In the genomic region with DNA sequence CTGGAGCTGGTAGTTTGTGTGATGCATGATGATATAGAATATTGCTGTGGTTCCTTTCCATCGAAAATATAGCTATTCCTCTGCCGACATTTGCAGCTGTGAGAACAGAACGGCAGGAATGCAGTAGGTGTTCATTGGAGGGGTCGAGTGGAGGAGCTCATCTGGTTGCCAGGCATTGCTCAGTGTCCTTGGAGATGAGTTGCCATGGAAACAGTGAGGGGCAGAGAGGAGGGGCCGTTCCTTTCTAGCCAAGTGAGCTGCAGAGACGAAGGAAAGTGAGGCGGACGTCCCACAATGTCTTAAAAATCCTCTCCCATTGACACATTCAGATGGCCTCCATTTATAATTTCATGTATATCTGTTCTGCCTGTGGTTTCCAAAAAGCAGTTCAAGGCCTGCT, we compare ENCODE assay signal across 29 cellular contexts. TPM values are rescaled to one million over a fixed set of nuclear protein-coding genes. Genes with fewer than 3 reads are reported as not detected.
DNase-seq lines count a peak whose midpoint lies in the region; ATAC-seq and TF ChIP-seq lines count a peak whose summit lies in the region.
"Had no signal": no experiment of that assay in that cellular context is flagged by ENCODE, and none has a peak within 500 bp of the region (broad histone marks: within the 10 kb centered on the region; RNA-seq: fewer than 3 reads in every experiment).

No MANE protein-coding gene starts in this region.

- no peaks in the 10 kb centered on the region for H3K27me3 Mint-ChIP-seq in brain
- no peaks in the 10 kb centered on the region for H3K27me3 Mint-ChIP-seq in activated T-helper 2 cell treated with anti-CD3 and anti-CD28 coated beads, Interferon-gamma antibody, Interleukin-2, Interleukin-4, amounts not matched to agents 10 μg/mL and 5 μg/mL and 100 μg/mL, durations not matched to agents 14 hours and 24 hours and 36 hours (ENCODE audit: low read depth)
- H3K27me3 Mint-ChIP-seq: activated CD8-positive, alpha-beta memory T cell treated with anti-CD3 and anti-CD28 coated beads, Interleukin-2, amount 10 ng/mL, durations not matched to agents 7 days and 5 days; naive thymus-derived CD4-positive, alpha-beta T cell; stimulated activated naive CD8-positive, alpha-beta T cell treated with anti-CD3 and anti-CD28 coated beads, Interleukin-15, Interleukin-2, amounts not matched to agents 100 ng/mL and 50 ng/mL, for 24 hours; T-cell; type B pancreatic cell had no signal

- TF ChIP-seq EP300 in upper lobe of left lung (IDR thresholded peaks at IDR 0.05), result no peak

- H3K27ac ChIP-seq in temporal lobe (ENCODE audit: low read depth, low read length) (peak overlapping the region; percentile 89), upper lobe of left lung (no peak overlapping the region)
- H3K27ac ChIP-seq: colonic mucosa, GM23248, heart right ventricle, prostate gland, skin epidermis had no signal

- H3K27ac Mint-ChIP-seq in brain, result peak overlapping the region in 3 of 5 experiments; percentile 57 to 96 (median 95)
- no peak overlapping the region for H3K27ac Mint-ChIP-seq in activated T-helper 2 cell treated with anti-CD3 and anti-CD28 coated beads, Interferon-gamma antibody, Interleukin-2, Interleukin-4, amounts not matched to agents 10 μg/mL and 5 μg/mL and 100 μg/mL, durations not matched to agents 14 hours and 24 hours and 36 hours
- H3K27ac Mint-ChIP-seq: activated CD8-positive, alpha-beta memory T cell treated with anti-CD3 and anti-CD28 coated beads, Interleukin-2, amount 10 ng/mL, durations not matched to agents 7 days and 5 days; activated naive CD4-positive, alpha-beta T cell treated with anti-CD3 and anti-CD28 coated beads, Interleukin-2, amount 50 U/mL, for 72 hours; activated T-helper 1 cell treated with anti-CD3 and anti-CD28 coated beads, Interleukin-12 subunit alpha, Interleukin-12 subunit beta, Interleukin-2, Interleukin-4 antibody, amounts not matched to agents 30 ng/mL and 10 ng/mL and 1 ng/mL, durations not matched to agents 14 hours and 24 hours and 36 hours; naive thymus-derived CD4-positive, alpha-beta T cell; stimulated activated naive CD8-positive, alpha-beta T cell treated with anti-CD3 and anti-CD28 coated beads, Interleukin-15, Interleukin-2, amounts not matched to agents 100 ng/mL and 50 ng/mL, for 24 hours; T-cell; type B pancreatic cell had no signal

- H3K4me3 ChIP-seq in H7 (ENCODE audit: insufficient read depth, low read depth, low read length) (no peak overlapping the region), upper lobe of left lung (no peak overlapping the region)
- H3K4me3 ChIP-seq: colonic mucosa, GM23248, heart right ventricle, prostate gland, skin epidermis had no signal

- 28 to 41% methylated on average over 8 of the region's 8 CpGs for WGBS in upper lobe of left lung, 2 donors

- DNase-seq in DMS79 treated with DMSO at 0.1 percent for 48 hours (lab: John Stamatoyannopoulos, UW) (peak; percentile 25), DMS79 (lab: John Stamatoyannopoulos, UW) (no peak), medulla oblongata (ENCODE audit: extremely low spot score) (peak; percentile 72), H7 (no peak), upper lobe of left lung (no peak)
- DNase-seq in activated T-helper 2 cell treated with anti-CD3 and anti-CD28 coated beads, Interferon-gamma antibody, Interleukin-2, Interleukin-4, amounts not matched to agents 10 μg/mL and 5 μg/mL and 100 μg/mL, durations not matched to agents 14 hours and 24 hours and 36 hours (ENCODE audit: low spot score), result no peak
- DNase-seq: 8988T; activated CD4-positive, alpha-beta T cell treated with anti-CD3 and anti-CD28 coated beads for 4 hours; activated CD8-positive, alpha-beta memory T cell treated with anti-CD3 and anti-CD28 coated beads, Interleukin-2, amount 10 ng/mL, durations not matched to agents 7 days and 5 days; AML-193; colonic mucosa; DND-41; GM23248; heart right ventricle; MM.1S; naive thymus-derived CD4-positive, alpha-beta T cell; NCI-H1694; NCI-H510A treated with DMSO at 0.1 percent for 48 hours; OCI-M1; Right ventricle myocardium superior; T-cell had no signal

- peaks cover 5 to 75% (median 11%) of the 10 kb centered on the region in 5 experiments for H3K9me3 Mint-ChIP-seq in brain
- H3K9me3 Mint-ChIP-seq in activated T-helper 2 cell treated with anti-CD3 and anti-CD28 coated beads, Interferon-gamma antibody, Interleukin-2, Interleukin-4, amounts not matched to agents 10 μg/mL and 5 μg/mL and 100 μg/mL, durations not matched to agents 14 hours and 24 hours and 36 hours, result peaks cover 56% of the 10 kb centered on the region

- H3K27me3 ChIP-seq in H7 (ENCODE audit: control insufficient read depth, insufficient read depth, low read length) (no peaks in the 10 kb centered on the region), upper lobe of left lung (no peaks in the 10 kb centered on the region)
- H3K27me3 ChIP-seq: colonic mucosa, heart right ventricle had no signal

- peak overlapping the region in 3 of 5 experiments; percentile 20 to 75 (median 68) for H3K4me3 Mint-ChIP-seq in brain
- H3K4me3 Mint-ChIP-seq in activated T-helper 2 cell treated with anti-CD3 and anti-CD28 coated beads, Interferon-gamma antibody, Interleukin-2, Interleukin-4, amounts not matched to agents 10 μg/mL and 5 μg/mL and 100 μg/mL, durations not matched to agents 14 hours and 24 hours and 36 hours (ENCODE audit: low read depth), result no peak overlapping the region
- H3K4me3 Mint-ChIP-seq: activated CD8-positive, alpha-beta memory T cell treated with anti-CD3 and anti-CD28 coated beads, Interleukin-2, amount 10 ng/mL, durations not matched to agents 7 days and 5 days; activated T-helper 1 cell treated with anti-CD3 and anti-CD28 coated beads, Interleukin-12 subunit alpha, Interleukin-12 subunit beta, Interleukin-2, Interleukin-4 antibody, amounts not matched to agents 30 ng/mL and 10 ng/mL and 1 ng/mL, durations not matched to agents 14 hours and 24 hours and 36 hours; naive thymus-derived CD4-positive, alpha-beta T cell; stimulated activated naive CD8-positive, alpha-beta T cell treated with anti-CD3 and anti-CD28 coated beads, Interleukin-15, Interleukin-2, amounts not matched to agents 100 ng/mL and 50 ng/mL, for 24 hours; T-cell; type B pancreatic cell had no signal

- TF ChIP-seq CTCF in brain (conservative IDR thresholded peaks at IDR 0.05), result no peak
- TF ChIP-seq CTCF in upper lobe of left lung (IDR thresholded peaks at IDR 0.05), result no peak

- no peaks in the 10 kb centered on the region for H3K36me3 ChIP-seq in H7 (replicated peaks; ENCODE audit: control insufficient read depth, insufficient read depth, low read length)
- H3K36me3 ChIP-seq in upper lobe of left lung, result no peaks in the 10 kb centered on the region
- H3K36me3 ChIP-seq: colonic mucosa, heart right ventricle, prostate gland had no signal

- TF ChIP-seq POLR2A in upper lobe of left lung (IDR thresholded peaks at IDR 0.05), result no peak

- no peak for ATAC-seq in upper lobe of left lung (ENCODE audit: low FRiP score in 2 of 2)
- ATAC-seq: activated CD8-positive, alpha-beta memory T cell treated with anti-CD3 and anti-CD28 coated beads, Interleukin-2, amount 10 ng/mL, durations not matched to agents 7 days and 5 days; activated naive CD4-positive, alpha-beta T cell treated with anti-CD3 and anti-CD28 coated beads, Interleukin-2, amount 50 U/mL, for 72 hours; heart right ventricle; naive thymus-derived CD4-positive, alpha-beta T cell; T-cell had no signal

- H3K9me3 ChIP-seq in upper lobe of left lung, result peaks cover 0 to 3% (median 0%) of the 10 kb centered on the region in 4 donors
- H3K9me3 ChIP-seq: colonic mucosa, prostate gland had no signal

- H3K36me3 Mint-ChIP-seq in brain, result peaks cover 3% of the 10 kb centered on the region
- H3K36me3 Mint-ChIP-seq in activated T-helper 2 cell treated with anti-CD3 and anti-CD28 coated beads, Interferon-gamma antibody, Interleukin-2, Interleukin-4, amounts not matched to agents 10 μg/mL and 5 μg/mL and 100 μg/mL, durations not matched to agents 14 hours and 24 hours and 36 hours (ENCODE audit: low read depth), result no peaks in the 10 kb centered on the region
- H3K36me3 Mint-ChIP-seq: type B pancreatic cell had no signal

- intact Hi-C loops in activated T-helper 2 cell treated with anti-CD3 and anti-CD28 coated beads, Interferon-gamma antibody, Interleukin-2, Interleukin-4, amounts not matched to agents 10 μg/mL and 5 μg/mL and 100 μg/mL, durations not matched to agents 14 hours and 24 hours and 36 hours (cut with micrococcal nuclease), result no loop called here

- peaks cover 26% of the 10 kb centered on the region for H3K4me1 Mint-ChIP-seq in brain
- H3K4me1 Mint-ChIP-seq in activated T-helper 2 cell treated with anti-CD3 and anti-CD28 coated beads, Interferon-gamma antibody, Interleukin-2, Interleukin-4, amounts not matched to agents 10 μg/mL and 5 μg/mL and 100 μg/mL, durations not matched to agents 14 hours and 24 hours and 36 hours (ENCODE audit: low read depth), result no peaks in the 10 kb centered on the region
- H3K4me1 Mint-ChIP-seq: activated CD8-positive, alpha-beta memory T cell treated with anti-CD3 and anti-CD28 coated beads, Interleukin-2, amount 10 ng/mL, durations not matched to agents 7 days and 5 days; naive thymus-derived CD4-positive, alpha-beta T cell; T-cell had no signal

- H3K4me1 ChIP-seq in upper lobe of left lung, result no peaks in the 10 kb centered on the region
- H3K4me1 ChIP-seq: colonic mucosa, heart right ventricle, prostate gland had no signal

RNA-seq across cellular contexts. Expression of gene ZNF835, which starts 41.1 kb away (rescaled TPM):
- 1.4 TPM for polyA plus RNA-seq in brain (ENCODE audit: insufficient read depth, low read depth, low replicate concordance)
- total RNA-seq in temporal lobe (4.9 TPM), upper lobe of left lung (1 to 10 TPM in 4 of 6 donors, under 1 TPM in 1, not detected in 1; 0.78 to 4.1 (median 2.7) TPM)
- total RNA-seq in H7 (2014; rRNA removed; shearing (Covaris generic)), result not detected in 2 replicates
- total RNA-seq in activated T-helper 2 cell treated with anti-CD3 and anti-CD28 coated beads, Interferon-gamma antibody, Interleukin-2, Interleukin-4, amounts not matched to agents 10 μg/mL and 5 μg/mL and 100 μg/mL, durations not matched to agents 14 hours and 24 hours and 36 hours, result 0.09 and 0.30 TPM in 2 replicates
- total RNA-seq: activated T-helper 1 cell treated with anti-CD3 and anti-CD28 coated beads, Interleukin-12 subunit alpha, Interleukin-12 subunit beta, Interleukin-2, Interleukin-4 antibody, amounts not matched to agents 30 ng/mL and 10 ng/mL and 1 ng/mL, durations not matched to agents 14 hours and 24 hours and 36 hours; GM23248 had no signal

Comparison
In these comparisons a context has a peak if more than half of its experiments do, and no peak if none do; other contexts are left out.
1. DNase-seq: peak in DMS79 treated with DMSO at 0.1 percent for 48 hours (single experiment) and medulla oblongata (single experiment); none in DMS79 (single experiment), H7 (single experiment), activated T-helper 2 cell treated with anti-CD3 and anti-CD28 coated beads, Interferon-gamma antibody, Interleukin-2, Interleukin-4, amounts not matched to agents 10 μg/mL and 5 μg/mL and 100 μg/mL, durations not matched to agents 14 hours and 24 hours and 36 hours (single experiment) and upper lobe of left lung (0 of 2).